Comparison of ENCODE assay signal across 2 cellular contexts in the genomic region with DNA sequence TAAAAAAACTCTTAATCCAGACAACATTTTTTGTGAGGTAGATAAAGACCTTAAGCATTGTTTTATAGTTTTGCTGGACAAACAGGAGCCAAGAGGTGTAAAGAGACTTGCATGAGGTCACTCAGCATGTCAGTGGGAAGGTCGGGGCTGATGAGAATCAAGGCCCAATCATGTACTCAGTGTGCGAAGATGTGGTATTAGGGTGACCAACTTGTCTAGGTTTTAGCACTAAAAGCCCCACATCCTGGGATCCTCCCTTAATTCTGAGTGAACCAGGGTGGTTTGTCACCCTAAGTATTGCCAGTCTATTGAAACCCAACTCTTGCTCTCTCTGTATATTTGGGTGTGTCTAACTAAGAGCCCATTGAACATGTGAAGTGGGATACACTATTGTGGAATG.
TF ChIP-seq lines count a peak whose summit lies in the region.

No MANE protein-coding gene starts in this region.

TF ChIP-seq in liver, 16 proteins besides CTCF, POLR2A, EP300 and RAD21:
- no peak for TF ChIP-seq FOXA1 (IDR thresholded peaks at IDR 0.05)
- TF ChIP-seq EGR1 (IDR thresholded peaks at IDR 0.05; ENCODE audit: low read depth in 2 of 2): no peak
- no peak for TF ChIP-seq YY1 (IDR thresholded peaks at IDR 0.05)
- TF ChIP-seq NR2F2 (IDR thresholded peaks at IDR 0.05): no peak
- no peak for TF ChIP-seq FOXA2 (IDR thresholded peaks at IDR 0.05)
- TF ChIP-seq RXRA (IDR thresholded peaks at IDR 0.05): no peak
- no peak for TF ChIP-seq SP1 (IDR thresholded peaks at IDR 0.05)
- no peak for TF ChIP-seq ATF3 (IDR thresholded peaks at IDR 0.05)
- no peak for TF ChIP-seq GABPA (IDR thresholded peaks at IDR 0.05 in 1 of 2, conservative IDR thresholded peaks at IDR 0.05 in 1 of 2)

TF ChIP-seq in HepG2, 621 proteins besides CTCF, POLR2A, EP300 and RAD21:
- TF ChIP-seq KDM5A (IDR thresholded peaks at IDR 0.05; ENCODE audit: borderline replicate concordance, low read length) (no peak), HDAC1 (CRISPR knock-in tag; IDR thresholded peaks at IDR 0.05) (no peak), CCDC6 (CRISPR knock-in tag; IDR thresholded peaks at IDR 0.05) (no peak)
